Comparison of ENCODE assay signal across 8 cellular contexts in genomic region chr1:6491480-6491962, GRCh38. TPM values are rescaled to one million over a fixed set of nuclear protein-coding genes. Genes with fewer than 3 reads are reported as not detected.
DNase-seq lines count a peak whose midpoint lies in the region; ATAC-seq lines count a peak whose summit lies in the region.

PLEKHG5 (minus strand) TSS chr1:6491667; CDS start chr1:6477571, 14,096 bp downstream.

- H3K9me3 Mint-ChIP-seq in activated CD8-positive, alpha-beta memory T cell treated with anti-CD3 and anti-CD28 coated beads, Interleukin-2, amount 10 ng/mL, durations not matched to agents 7 days and 5 days (ENCODE audit: low read depth): no peaks in the 10 kb centered on the region
- no peaks in the 10 kb centered on the region for H3K9me3 Mint-ChIP-seq in activated T-helper 17 cell treated with anti-CD3 and anti-CD28 coated beads, Interleukin-2, amount 50 U/mL, for 72 hours

- peak within 1 kb of the TSS; percentile 78 for H3K27ac Mint-ChIP-seq in activated CD8-positive, alpha-beta memory T cell treated with anti-CD3 and anti-CD28 coated beads, Interleukin-2, amount 10 ng/mL, durations not matched to agents 7 days and 5 days
- H3K27ac Mint-ChIP-seq in activated T-helper 17 cell treated with anti-CD3 and anti-CD28 coated beads, Interleukin-2, amount 50 U/mL, for 72 hours: peak within 1 kb of the TSS; percentile 82

- intact Hi-C loops in left cardiac atrium (cut with DNase I): no loop called here

- H3K36me3 Mint-ChIP-seq in activated CD8-positive, alpha-beta memory T cell treated with anti-CD3 and anti-CD28 coated beads, Interleukin-2, amount 10 ng/mL, durations not matched to agents 7 days and 5 days: no peaks in the 10 kb centered on the region
- H3K36me3 Mint-ChIP-seq in activated T-helper 17 cell treated with anti-CD3 and anti-CD28 coated beads, Interleukin-2, amount 50 U/mL, for 72 hours (ENCODE audit: low read depth): no peaks in the 10 kb centered on the region

- ATAC-seq in activated CD8-positive, alpha-beta memory T cell treated with anti-CD3 and anti-CD28 coated beads, Interleukin-2, amount 10 ng/mL, durations not matched to agents 7 days and 5 days: no peak
- ATAC-seq in activated T-helper 17 cell treated with anti-CD3 and anti-CD28 coated beads, Interleukin-2, amount 50 U/mL, for 72 hours (replicated peaks): peak; percentile 17
- no peak for ATAC-seq in left cardiac atrium
- ATAC-seq in HG02973 (IDR thresholded peaks at IDR 0.05; ENCODE audit: unreplicated experiment): no peak
- ATAC-seq in HG03457 (IDR thresholded peaks at IDR 0.05; ENCODE audit: unreplicated experiment): no peak

- H3K4me1 Mint-ChIP-seq in activated CD8-positive, alpha-beta memory T cell treated with anti-CD3 and anti-CD28 coated beads, Interleukin-2, amount 10 ng/mL, durations not matched to agents 7 days and 5 days: peaks cover 10% of the 10 kb centered on the region
- H3K4me1 Mint-ChIP-seq in activated T-helper 17 cell treated with anti-CD3 and anti-CD28 coated beads, Interleukin-2, amount 50 U/mL, for 72 hours: peaks cover 11% of the 10 kb centered on the region

- CTCF ChIA-PET in activated CD8-positive, alpha-beta memory T cell treated with anti-CD3 and anti-CD28 coated beads, Interleukin-2, amount 10 ng/mL, durations not matched to agents 7 days and 5 days (lab: Charles Lee): interaction anchor here (1.4 to 5.5 kb wide), 16 partner anchors 9 to 155 kb away, joined by 4 to 41 read pairs (median 8); partner anchors contain the start of genes NOL9 and TAS1R1

- no peak for DNase-seq in activated CD8-positive, alpha-beta memory T cell treated with anti-CD3 and anti-CD28 coated beads, Interleukin-2, amount 10 ng/mL, durations not matched to agents 7 days and 5 days
- no peak for DNase-seq in activated CD8-positive, alpha-beta memory T cell treated with anti-CD3 and anti-CD28 coated beads, Interleukin-2, amount 50 U/mL, for 4 hours
- no peak for DNase-seq in left cardiac atrium
- DNase-seq in renal cortical epithelial cell (ENCODE audit: low read depth): peak; percentile 83
- DNase-seq in SHP77 treated with DMSO at 0.1 percent for 48 hours (lab: John Stamatoyannopoulos, UW): no peak

- peaks cover 22% of the 10 kb centered on the region for H3K27me3 Mint-ChIP-seq in activated CD8-positive, alpha-beta memory T cell treated with anti-CD3 and anti-CD28 coated beads, Interleukin-2, amount 10 ng/mL, durations not matched to agents 7 days and 5 days
- peaks cover under 1% of the 10 kb centered on the region for H3K27me3 Mint-ChIP-seq in activated T-helper 17 cell treated with anti-CD3 and anti-CD28 coated beads, Interleukin-2, amount 50 U/mL, for 72 hours

- peak within 1 kb of the TSS; percentile 73 for H3K4me3 Mint-ChIP-seq in activated CD8-positive, alpha-beta memory T cell treated with anti-CD3 and anti-CD28 coated beads, Interleukin-2, amount 10 ng/mL, durations not matched to agents 7 days and 5 days
- H3K4me3 Mint-ChIP-seq in activated T-helper 17 cell treated with anti-CD3 and anti-CD28 coated beads, Interleukin-2, amount 50 U/mL, for 72 hours: peak within 1 kb of the TSS; percentile 72

RNA-seq across cellular contexts. Expression of gene PLEKHG5, which starts in this region (rescaled TPM):
- 1 to 10 TPM; 1.1 to 1.7 TPM for total RNA-seq in activated CD8-positive, alpha-beta memory T cell treated with anti-CD3 and anti-CD28 coated beads, Interleukin-2, amount 10 ng/mL, durations not matched to agents 7 days and 5 days
- total RNA-seq in activated T-helper 17 cell treated with anti-CD3 and anti-CD28 coated beads, Interleukin-2, amount 50 U/mL, for 72 hours: 1 to 10 TPM; 3.2 to 3.8 TPM
- total RNA-seq in left cardiac atrium (10 to 100 TPM; 10.7 to 11.8 TPM), renal cortical epithelial cell (22.2 and 22.6 TPM in 2 replicates)
